In the genomic region with DNA sequence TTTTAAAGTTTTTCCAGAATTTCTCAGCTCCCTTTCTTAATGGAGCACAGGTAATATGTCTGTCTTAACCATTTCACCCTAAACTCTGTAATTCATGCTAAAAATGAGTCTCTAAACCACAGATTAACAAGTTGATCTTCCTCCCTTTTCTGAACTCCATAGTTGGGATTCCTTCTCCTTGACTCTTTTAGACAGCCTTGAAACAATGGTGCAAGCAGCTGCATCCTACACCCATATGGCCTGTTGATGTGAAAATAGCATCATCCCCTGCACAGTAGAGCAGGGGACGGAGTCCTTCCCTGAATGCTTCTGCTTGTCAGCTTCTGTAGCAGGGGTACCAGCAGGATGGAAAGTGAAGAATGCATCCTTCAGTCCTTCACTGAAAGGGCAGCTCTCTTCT, we compare ENCODE assay signal across 29 cellular contexts.
DNase-seq lines count a peak whose midpoint lies in the region; ATAC-seq, FAIRE-seq and TF ChIP-seq lines count a peak whose summit lies in the region.
"Had no signal": no experiment of that assay in that cellular context is flagged by ENCODE, and none has a peak within 500 bp of the region (broad histone marks: within the 10 kb centered on the region; RNA-seq: fewer than 3 reads in every experiment).

No MANE protein-coding gene starts in this region.

- peaks cover 8% of the 10 kb centered on the region; the same call in 1 of the 2 replicates for H3K36me3 Mint-ChIP-seq in HFFc6 (ENCODE audit: low read depth)
- H3K36me3 Mint-ChIP-seq in T-helper 17 cell (ENCODE audit: low read depth) = peaks cover 4% of the 10 kb centered on the region
- H3K36me3 Mint-ChIP-seq: T-cell had no signal

- no peaks in the 10 kb centered on the region for H3K9me3 Mint-ChIP-seq in HFFc6
- H3K9me3 Mint-ChIP-seq: CD4-positive, alpha-beta T cell; T-cell had no signal

- no peak for FAIRE-seq in H1 (lab: Jason Lieb, UNC)
- FAIRE-seq: GM12892, GM18507, RCC 7860 had no signal

- no peak overlapping the region for H2BK20ac ChIP-seq in H1 (ENCODE audit: low read length)

- H3K27ac Mint-ChIP-seq in HFFc6 (no peak overlapping the region; the same call in 1 of the 2 replicates), T-helper 17 cell (no peak overlapping the region)
- H3K27ac Mint-ChIP-seq: CD4-positive, alpha-beta T cell; T-cell had no signal

- no peak overlapping the region for H3K9ac ChIP-seq in H1 (replicated peaks in 1 of 4; ENCODE audit: extremely low read depth in 1 of 4, low read depth in 3 of 4, low read length in 3 of 4)
- no peak overlapping the region for H3K9ac ChIP-seq in neuronal stem cell (ENCODE audit: low read depth, low read length, poor library complexity)
- H3K9ac ChIP-seq: BLaER1 had no signal

- no peak overlapping the region for H3K4ac ChIP-seq in H1 (replicated peaks; ENCODE audit: insufficient read length, low read depth, low read length)
- no peak overlapping the region for H3K4ac ChIP-seq in neuronal stem cell (ENCODE audit: low read length)

- peaks cover 2% of the 10 kb centered on the region; the same call in 1 of the 2 replicates for H3K27me3 Mint-ChIP-seq in HFFc6 (ENCODE audit: insufficient read depth)
- no peaks in the 10 kb centered on the region for H3K27me3 Mint-ChIP-seq in T-helper 17 cell
- H3K27me3 Mint-ChIP-seq: CD4-positive, alpha-beta T cell; T-cell had no signal

- H3K27me3 ChIP-seq in H1 (replicated peaks in 1 of 4; ENCODE audit: control insufficient read depth in 3 of 4, extremely low read depth in 1 of 4, insufficient read depth in 3 of 4, low read length in 3 of 4) (no peaks in the 10 kb centered on the region), neuronal stem cell (ENCODE audit: control insufficient read depth in 3 of 3, insufficient read depth in 3 of 3, low read depth in 1 of 3, low read length in 3 of 3) (peaks cover 0 to 4% (median 0%) of the 10 kb centered on the region in 3 experiments), left lung (no peaks in the 10 kb centered on the region)
- H3K27me3 ChIP-seq: BLaER1, MG63, SJCRH30 had no signal

- intact Hi-C loops in left lung (cut with DNase I) = no loop called here

- ATAC-seq in T-helper 17 cell (no peak), left lung (no peak)
- ATAC-seq: HCT116, T-cell had no signal

- TF ChIP-seq POLR2A in H1 (IDR thresholded peaks at IDR 0.05; ENCODE audit: control extremely low read depth in 1 of 2, low read depth in 2 of 2, low read length in 2 of 2) = no peak

- H3K4me3 Mint-ChIP-seq in HFFc6 (no peak overlapping the region), T-helper 17 cell (no peak overlapping the region)
- H3K4me3 Mint-ChIP-seq: CD4-positive, alpha-beta T cell; T-cell had no signal

- H2BK5ac ChIP-seq in H1 (ENCODE audit: low read depth, low read length) (no peak overlapping the region), neuronal stem cell (ENCODE audit: low read length) (no peak overlapping the region)

- no peak overlapping the region for H2BK15ac ChIP-seq in H1 (ENCODE audit: low read length)
- no peak overlapping the region for H2BK15ac ChIP-seq in neuronal stem cell (ENCODE audit: low read length)

- no peaks in the 10 kb centered on the region for H3K79me2 ChIP-seq in H1 (ENCODE audit: control insufficient read depth in 1 of 2, insufficient read depth in 2 of 2, low read length in 2 of 2)

- no peak overlapping the region for H4K8ac ChIP-seq in H1 (ENCODE audit: extremely low read depth, insufficient read depth, low read length)
- no peak overlapping the region for H4K8ac ChIP-seq in neuronal stem cell (ENCODE audit: low read depth, low read length)

- no peaks in the 10 kb centered on the region; the same call in 1 of the 2 replicates for H3K23me2 ChIP-seq in H1 (ENCODE audit: low read depth, low read length)

- H4K5ac ChIP-seq in H1 (ENCODE audit: insufficient read length, low read depth, low read length) = no peak overlapping the region

- no peak overlapping the region for H3K27ac ChIP-seq in H1 (ENCODE audit: low read depth, low read length)
- H3K27ac ChIP-seq in neuronal stem cell (replicated peaks; ENCODE audit: low read length) = no peak overlapping the region
- H3K27ac ChIP-seq in left lung = no peak overlapping the region
- H3K27ac ChIP-seq: BLaER1, SJCRH30 had no signal

- no peaks in the 10 kb centered on the region for H4K20me1 ChIP-seq in H1 (replicated peaks in 1 of 2; ENCODE audit: control insufficient read depth in 1 of 2, insufficient read depth in 2 of 2, low read length in 2 of 2)
- H4K20me1 ChIP-seq: BLaER1 had no signal

- H3K36me3 ChIP-seq in H1 (ENCODE audit: control insufficient read depth in 2 of 4, insufficient read depth in 4 of 4, low read length in 3 of 4) = no peaks in the 10 kb centered on the region
- no peaks in the 10 kb centered on the region for H3K36me3 ChIP-seq in neuronal stem cell (replicated peaks in 1 of 2; ENCODE audit: control insufficient read depth in 2 of 2, insufficient read depth in 2 of 2, low read length in 2 of 2)
- H3K36me3 ChIP-seq in left lung = no peaks in the 10 kb centered on the region
- H3K36me3 ChIP-seq: BLaER1, MG63, SJCRH30 had no signal

- no peak for TF ChIP-seq EP300 in H1 (IDR thresholded peaks at IDR 0.05; ENCODE audit: borderline replicate concordance in 1 of 2, low read depth in 2 of 2, low read length in 2 of 2)

- POLR2A ChIA-PET in H1 (lab: Charles Lee; ENCODE audit: partially characterized antibody) = no interaction called here

- H3K18ac ChIP-seq in H1 (ENCODE audit: extremely low read depth, low read length) = no peak overlapping the region
- peak overlapping the region; percentile 2 for H3K18ac ChIP-seq in neuronal stem cell (ENCODE audit: low read length)

- H3K4me2 ChIP-seq in H1 (ENCODE audit: insufficient read depth in 1 of 2, low read depth in 2 of 2, low read length in 2 of 2) = no peak overlapping the region
- no peak overlapping the region for H3K4me2 ChIP-seq in neuronal stem cell (ENCODE audit: insufficient read depth, low read length, poor library complexity, severe bottlenecking)
- H3K4me2 ChIP-seq: BLaER1 had no signal

- H2BK120ac ChIP-seq in H1 (replicated peaks; ENCODE audit: low read depth, low read length) (no peak overlapping the region), neuronal stem cell (ENCODE audit: low read depth, low read length) (no peak overlapping the region)

- H4K91ac ChIP-seq in H1 (replicated peaks; ENCODE audit: insufficient read length, low read length) = no peak overlapping the region
- no peak overlapping the region for H4K91ac ChIP-seq in neuronal stem cell (ENCODE audit: low read depth, low read length, poor library complexity)

- no peak overlapping the region for H2AFZ ChIP-seq in H1 (ENCODE audit: low read length)
- no peak overlapping the region for H2AFZ ChIP-seq in neuronal stem cell (ENCODE audit: low read length)

- H3K4me1 Mint-ChIP-seq in HFFc6 (ENCODE audit: low read depth) (peaks cover 46% of the 10 kb centered on the region), T-helper 17 cell (peaks cover 22% of the 10 kb centered on the region)

- TF ChIP-seq RAD21 in H1 (IDR thresholded peaks at IDR 0.05 in 1 of 2, conservative IDR thresholded peaks at IDR 0.05 in 1 of 2; ENCODE audit: low read depth in 2 of 2, low read length in 2 of 2) = no peak

- CTCF ChIA-PET in H1 (lab: Charles Lee; ENCODE audit: partially characterized antibody) = interaction anchor here (0.6 to 3.3 kb wide), 4 partner anchors 9 to 859 kb away, joined by 3 to 25 read pairs (median 4); no protein-coding TSS in a partner anchor

- H3K4me3 ChIP-seq in H1 (ENCODE audit: extremely low read depth in 1 of 4, insufficient read depth in 2 of 4, low read depth in 3 of 4, low read length in 4 of 4) = no peak overlapping the region
- no peak overlapping the region for H3K4me3 ChIP-seq in neuronal stem cell (ENCODE audit: low read length in 2 of 2)
- no peak overlapping the region for H3K4me3 ChIP-seq in left lung
- H3K4me3 ChIP-seq: BLaER1, MG63, SJCRH30 had no signal

- peak overlapping the region; percentile 9; the same call in 1 of the 2 replicates for H2AK5ac ChIP-seq in H1 (ENCODE audit: low read depth, low read length)
- H2AK5ac ChIP-seq in neuronal stem cell (ENCODE audit: low read depth, low read length) = no peak overlapping the region

- H3K79me1 ChIP-seq in H1 (ENCODE audit: low read depth, low read length) (no peaks in the 10 kb centered on the region; the same call in 1 of the 2 replicates), neuronal stem cell (ENCODE audit: low read depth, low read length) (no peaks in the 10 kb centered on the region)

- TF ChIP-seq CTCF in HFFc6 (IDR thresholded peaks at IDR 0.05) = no peak
- no peak for TF ChIP-seq CTCF in H1 (IDR thresholded peaks at IDR 0.05; ENCODE audit: control extremely low read depth in 1 of 3, insufficient read depth in 1 of 3, low read depth in 1 of 3, low read length in 3 of 3)
- TF ChIP-seq CTCF in left lung (IDR thresholded peaks at IDR 0.05) = no peak

- WGBS in H1 (ENCODE audit: extremely low coverage in 1 of 2, insufficient coverage in 1 of 2, insufficient read length in 1 of 2, insufficient replicate concordance in 2 of 2, low coverage in 1 of 2, low lambda C conversion rate in 2 of 2, missing lambda C conversion rate in 1 of 2), 2 experiments = 89% methylated on average over 1 of the region's 1 CpG; no CpG with 5 or more reads in 1 of the 2 experiments
- no CpG with 5 or more reads among the region's 1 CpG for WGBS in neuronal stem cell (ENCODE audit: extremely low coverage in 2 of 2, insufficient read length in 2 of 2, insufficient replicate concordance in 1 of 2), 2 donors

- no peak overlapping the region for H3K56ac ChIP-seq in H1 (replicated peaks; ENCODE audit: insufficient read length, low read depth, low read length)

- H3K9me3 ChIP-seq in H1 (ENCODE audit: insufficient read depth in 2 of 2, low read depth in 1 of 2, low read length in 1 of 2) (no peaks in the 10 kb centered on the region), neuronal stem cell (replicated peaks in 1 of 2; ENCODE audit: control insufficient read depth in 2 of 2, insufficient read depth in 1 of 2, low read depth in 1 of 2, low read length in 2 of 2) (no peaks in the 10 kb centered on the region), T-helper 17 cell (ENCODE audit: control insufficient read depth, low read length, poor library complexity, severe bottlenecking) (no peaks in the 10 kb centered on the region), left lung (no peaks in the 10 kb centered on the region)
- H3K9me3 ChIP-seq: BLaER1, Caco-2, MG63, SJCRH30 had no signal

- H3K23ac ChIP-seq in H1 (ENCODE audit: insufficient read length) (no peak overlapping the region), neuronal stem cell (ENCODE audit: low read depth, low read length, poor library complexity) (no peak overlapping the region)

- no peak overlapping the region for H3K14ac ChIP-seq in H1 (ENCODE audit: insufficient read length)
- no peak overlapping the region for H3K14ac ChIP-seq in neuronal stem cell (ENCODE audit: low read length)

- DNase-seq in AG08396 (ENCODE audit: low spot score) (peak; percentile 27), HFFc6 (peak; percentile 33), H1 (ENCODE audit: low read depth in 1 of 2, low spot score in 2 of 2) (no peak), neuronal stem cell (ENCODE audit: low spot score) (no peak), NCI-H187 (lab: John Stamatoyannopoulos, UW) (no peak), T-helper 17 cell (no peak), left lung (no peak), NCI-H526 (lab: John Stamatoyannopoulos, UW) (no peak)
- DNase-seq: Caco-2; CD4-positive, alpha-beta T cell; DMS 273 treated with DMSO at 0.1 percent for 48 hours; DMS79 treated with DMSO at 0.1 percent for 48 hours; GOT3; Kasumi-1; MG63; NCI-H1048; NCI-H1417 treated with DMSO at 0.1 percent for 48 hours; NCI-H1930; NCI-H2227 treated with DMSO at 0.1 percent for 48 hours; NCI-H510A treated with DMSO at 0.1 percent for 48 hours; NCI-H774; OCI-M1; SJCRH30; T-cell had no signal

- H2BK12ac ChIP-seq in H1 (ENCODE audit: low read depth, low read length) = no peak overlapping the region; the same call in 1 of the 2 replicates
- H2BK12ac ChIP-seq in neuronal stem cell (ENCODE audit: low read length) = no peak overlapping the region

- H3K4me1 ChIP-seq in H1 (replicated peaks in 1 of 4; ENCODE audit: control insufficient read depth in 3 of 4, insufficient read depth in 4 of 4, low read length in 3 of 4) (peaks cover 0 to 10% (median 8%) of the 10 kb centered on the region in 4 experiments; a peak in 4 of 7 replicates), neuronal stem cell (ENCODE audit: control insufficient read depth in 2 of 2, insufficient read depth in 1 of 2, low read depth in 1 of 2, low read length in 2 of 2) (peaks cover 0 to 2% of the 10 kb centered on the region in 2 donors), left lung (no peaks in the 10 kb centered on the region)
- H3K4me1 ChIP-seq: BLaER1, Caco-2, SJCRH30 had no signal

Comparison
In these comparisons a context has a peak if more than half of its experiments do, and no peak if none do; other contexts are left out.
1. DNase-seq: peak in AG08396 (single experiment) and HFFc6 (single experiment); none in H1 (0 of 2), neuronal stem cell (single experiment), NCI-H187 (0 of 2), T-helper 17 cell (0 of 3), left lung (0 of 2) and NCI-H526 (0 of 2).